In genomic region chr15:71221417-71221816, GRCh38 we compare ENCODE assay signal across 9 cellular contexts.
"Had no signal": no experiment of that assay in that cellular context is flagged by ENCODE, and none has a peak within 500 bp of the region (broad histone marks: within the 10 kb centered on the region; RNA-seq: fewer than 3 reads in every experiment).

No MANE protein-coding gene starts in this region.

- FAIRE-seq: HepG2, HTR-8/SVneo, K562 had no signal

- H3K27ac Mint-ChIP-seq: IgD-negative memory B cell had no signal

- H3K27ac ChIP-seq: HL-60, KMS-11 had no signal

- H3K4me1 Mint-ChIP-seq: IgD-negative memory B cell had no signal

- H3K36me3 Mint-ChIP-seq: IgD-negative memory B cell had no signal

- H3K4me3 Mint-ChIP-seq: IgD-negative memory B cell had no signal

- DNase-seq: IMR-90, KBM-7, KG1 had no signal

- H3K4me3 ChIP-seq: K562 had no signal

- H3K9ac ChIP-seq: KMS-11 had no signal

- H3K4me2 ChIP-seq: KMS-11 had no signal

- ATAC-seq: HepG2, K562 had no signal
